In genomic region chr1:6784560-6785317, GRCh38 we compare ENCODE assay signal across 8 cellular contexts. TPM values are rescaled to one million over a fixed set of nuclear protein-coding genes. Genes with fewer than 3 reads are reported as not detected.
DNase-seq lines count a peak whose midpoint lies in the region; ATAC-seq and TF ChIP-seq lines count a peak whose summit lies in the region.

No MANE protein-coding gene starts in this region.

- H3K27me3 Mint-ChIP-seq in activated naive CD8-positive, alpha-beta T cell treated with anti-CD3 and anti-CD28 coated beads, Interleukin-2, amount 10 ng/mL, durations not matched to agents 7 days and 5 days, result no peaks in the 10 kb centered on the region
- H3K27me3 Mint-ChIP-seq in glutamatergic neuron (ENCODE audit: unreplicated experiment), result peaks cover 9% of the 10 kb centered on the region

- TF ChIP-seq CTCF in GM12864 (IDR thresholded peaks at IDR 0.05; ENCODE audit: low read depth, low read length, missing control alignments) (no peak), glutamatergic neuron (IDR thresholded peaks at IDR 0.05; ENCODE audit: partially characterized antibody, unreplicated experiment) (no peak), omental fat pad (IDR thresholded peaks at IDR 0.05) (peak in 1 of 3 donors; percentile 31), testis (IDR thresholded peaks at IDR 0.05) (no peak)

- no peaks in the 10 kb centered on the region for H3K9me3 ChIP-seq in testis

- intact Hi-C loops in testis (cut with DNase I; ENCODE audit: low total_unique reads), result no loop called here

- peak overlapping the region; percentile 75 for H3K4me3 ChIP-seq in GM12864 (ENCODE audit: low read depth, low read length)
- H3K4me3 ChIP-seq in testis, result peak overlapping the region; percentile 72 to 96

- H3K4me1 ChIP-seq in testis, result peaks cover 15% of the 10 kb centered on the region

- H3K27me3 ChIP-seq in testis, result no peaks in the 10 kb centered on the region

- no peaks in the 10 kb centered on the region for H3K36me3 ChIP-seq in testis (ENCODE audit: low read depth, missing control alignments)

- H3K4me1 Mint-ChIP-seq in activated naive CD8-positive, alpha-beta T cell treated with anti-CD3 and anti-CD28 coated beads, Interleukin-2, amount 10 ng/mL, durations not matched to agents 7 days and 5 days, result peaks cover 35% of the 10 kb centered on the region
- peaks cover 16% of the 10 kb centered on the region for H3K4me1 Mint-ChIP-seq in glutamatergic neuron (ENCODE audit: low read depth, unreplicated experiment)

- POLR2A ChIA-PET in activated naive CD8-positive, alpha-beta T cell treated with anti-CD3 and anti-CD28 coated beads, Interleukin-2, amount 10 ng/mL, durations not matched to agents 7 days and 5 days (lab: Charles Lee), result interaction anchor here (0.5 to 2.1 kb wide), 10 partner anchors 17 to 1631 kb away, joined by 3 to 13 read pairs (median 5); partner anchors contain the start of gene DNAJC11

- H3K27ac ChIP-seq in testis, result peak overlapping the region; percentile 99 to 100

- peaks cover 17% of the 10 kb centered on the region for H3K36me3 Mint-ChIP-seq in activated naive CD8-positive, alpha-beta T cell treated with anti-CD3 and anti-CD28 coated beads, Interleukin-2, amount 10 ng/mL, durations not matched to agents 7 days and 5 days
- H3K36me3 Mint-ChIP-seq in glutamatergic neuron (ENCODE audit: unreplicated experiment), result no peaks in the 10 kb centered on the region

- DNase-seq in GM12864 (ENCODE audit: low read depth), result peak; percentile 100
- peak; percentile 100 for DNase-seq in NCI-H1105 treated with DMSO at 0.1 percent for 48 hours (lab: John Stamatoyannopoulos, UW)
- peak; percentile 100 for DNase-seq in SKM-1 treated with dmso at 0.1 percent for 144 hours (lab: John Stamatoyannopoulos, UW; ENCODE audit: unreplicated experiment)
- peak; percentile 98 for DNase-seq in activated naive CD8-positive, alpha-beta T cell treated with anti-CD3 and anti-CD28 coated beads, Interleukin-2, amount 10 ng/mL, durations not matched to agents 7 days and 5 days
- DNase-seq in glutamatergic neuron, result peak; percentile 98
- peak; percentile 99 for DNase-seq in omental fat pad (ENCODE audit: low spot score)
- peak; percentile 100 for DNase-seq in testis

- 0% methylated on average over 55 of the region's 79 CpGs; no CpG with 5 or more reads in 1 of the 2 donors for WGBS in testis, 2 donors

- peak overlapping the region; percentile 91 for H3K4me3 Mint-ChIP-seq in activated naive CD8-positive, alpha-beta T cell treated with anti-CD3 and anti-CD28 coated beads, Interleukin-2, amount 10 ng/mL, durations not matched to agents 7 days and 5 days
- peak overlapping the region; percentile 89 for H3K4me3 Mint-ChIP-seq in glutamatergic neuron (ENCODE audit: unreplicated experiment)

- H3K9me3 Mint-ChIP-seq in activated naive CD8-positive, alpha-beta T cell treated with anti-CD3 and anti-CD28 coated beads, Interleukin-2, amount 10 ng/mL, durations not matched to agents 7 days and 5 days, result no peaks in the 10 kb centered on the region
- no peaks in the 10 kb centered on the region for H3K9me3 Mint-ChIP-seq in glutamatergic neuron (ENCODE audit: unreplicated experiment)

- H3K27ac Mint-ChIP-seq in activated naive CD8-positive, alpha-beta T cell treated with anti-CD3 and anti-CD28 coated beads, Interleukin-2, amount 10 ng/mL, durations not matched to agents 7 days and 5 days, result peak overlapping the region; percentile 89
- H3K27ac Mint-ChIP-seq in glutamatergic neuron (ENCODE audit: unreplicated experiment), result peak overlapping the region; percentile 38

- ATAC-seq in HG02678 (IDR thresholded peaks at IDR 0.05; ENCODE audit: unreplicated experiment), result peak; percentile 73
- ATAC-seq in activated naive CD8-positive, alpha-beta T cell treated with anti-CD3 and anti-CD28 coated beads, Interleukin-2, amount 10 ng/mL, durations not matched to agents 7 days and 5 days (ENCODE audit: low read depth), result peak; percentile 85
- peak; percentile 97 for ATAC-seq in omental fat pad (ENCODE audit: low FRiP score)

- peak; percentile 22 for TF ChIP-seq POLR2A in testis (IDR thresholded peaks at IDR 0.05)

RNA-seq across cellular contexts. Expression of gene CAMTA1, which starts 0.5 kb away (rescaled TPM):
- total RNA-seq in activated naive CD8-positive, alpha-beta T cell treated with anti-CD3 and anti-CD28 coated beads, Interleukin-2, amount 10 ng/mL, durations not matched to agents 7 days and 5 days, result 10 to 100 TPM; 45.5 to 45.6 TPM
- 77.2 TPM for total RNA-seq in glutamatergic neuron (ENCODE audit: unreplicated experiment)
- 10 to 100 TPM; 45.3 to 68.9 (median 62.0) TPM for total RNA-seq in omental fat pad
- 100 to 1,000 TPM; 119 to 158 TPM for total RNA-seq in testis
- 116 TPM for polyA plus RNA-seq in testis (ENCODE audit: insufficient read depth, low read depth, low replicate concordance)

Comparison
In these comparisons a context has a peak if more than half of its experiments do, and no peak if none do; other contexts are left out.
1. Peak in every context shown above with its lines: DNase-seq, ATAC-seq, H3K4me3 ChIP-seq and H3K27ac ChIP-seq.